Comparison of ENCODE assay signal across 1 cellular context in the genomic region with DNA sequence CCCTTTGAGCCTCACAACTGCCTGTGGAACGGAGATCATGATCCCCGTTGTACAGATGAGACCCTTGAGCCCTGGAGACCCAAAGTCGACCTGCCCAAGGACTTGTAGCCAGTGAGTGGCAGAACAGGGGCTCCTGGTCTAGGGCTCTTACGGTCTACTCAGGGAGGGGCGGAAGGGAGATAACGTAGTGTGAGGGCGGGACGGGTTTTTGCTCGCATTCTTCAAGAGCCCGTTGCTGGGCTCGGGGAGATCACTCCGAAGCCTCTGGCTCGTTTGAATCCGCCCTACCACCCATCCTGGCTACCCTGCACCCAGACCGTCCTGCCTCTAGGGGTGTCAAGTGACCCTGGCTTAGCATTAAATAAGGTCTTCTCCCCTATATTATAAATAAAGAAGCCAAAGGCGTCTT.
TF ChIP-seq lines count a peak whose summit lies in the region.

No MANE protein-coding gene starts in this region.

TF ChIP-seq in WTC11, 78 proteins besides CTCF, POLR2A, EP300 and RAD21 (continued from another document):
- TF ChIP-seq, protein P1, sequence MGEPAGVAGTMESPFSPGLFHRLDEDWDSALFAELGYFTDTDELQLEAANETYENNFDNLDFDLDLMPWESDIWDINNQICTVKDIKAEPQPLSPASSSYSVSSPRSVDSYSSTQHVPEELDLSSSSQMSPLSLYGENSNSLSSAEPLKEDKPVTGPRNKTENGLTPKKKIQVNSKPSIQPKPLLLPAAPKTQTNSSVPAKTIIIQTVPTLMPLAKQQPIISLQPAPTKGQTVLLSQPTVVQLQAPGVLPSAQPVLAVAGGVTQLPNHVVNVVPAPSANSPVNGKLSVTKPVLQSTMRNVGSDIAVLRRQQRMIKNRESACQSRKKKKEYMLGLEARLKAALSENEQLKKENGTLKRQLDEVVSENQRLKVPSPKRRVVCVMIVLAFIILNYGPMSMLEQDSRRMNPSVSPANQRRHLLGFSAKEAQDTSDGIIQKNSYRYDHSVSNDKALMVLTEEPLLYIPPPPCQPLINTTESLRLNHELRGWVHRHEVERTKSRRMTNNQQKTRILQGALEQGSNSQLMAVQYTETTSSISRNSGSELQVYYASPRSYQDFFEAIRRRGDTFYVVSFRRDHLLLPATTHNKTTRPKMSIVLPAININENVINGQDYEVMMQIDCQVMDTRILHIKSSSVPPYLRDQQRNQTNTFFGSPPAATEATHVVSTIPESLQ (CRISPR knock-in tag; IDR thresholded peaks at IDR 0.05) = no peak
- TF ChIP-seq, protein P2, sequence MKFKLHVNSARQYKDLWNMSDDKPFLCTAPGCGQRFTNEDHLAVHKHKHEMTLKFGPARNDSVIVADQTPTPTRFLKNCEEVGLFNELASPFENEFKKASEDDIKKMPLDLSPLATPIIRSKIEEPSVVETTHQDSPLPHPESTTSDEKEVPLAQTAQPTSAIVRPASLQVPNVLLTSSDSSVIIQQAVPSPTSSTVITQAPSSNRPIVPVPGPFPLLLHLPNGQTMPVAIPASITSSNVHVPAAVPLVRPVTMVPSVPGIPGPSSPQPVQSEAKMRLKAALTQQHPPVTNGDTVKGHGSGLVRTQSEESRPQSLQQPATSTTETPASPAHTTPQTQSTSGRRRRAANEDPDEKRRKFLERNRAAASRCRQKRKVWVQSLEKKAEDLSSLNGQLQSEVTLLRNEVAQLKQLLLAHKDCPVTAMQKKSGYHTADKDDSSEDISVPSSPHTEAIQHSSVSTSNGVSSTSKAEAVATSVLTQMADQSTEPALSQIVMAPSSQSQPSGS (CRISPR knock-in tag; IDR thresholded peaks at IDR 0.05; ENCODE audit: borderline replicate concordance, low read depth) = no peak
- TF ChIP-seq NR2C2 (CRISPR knock-in tag; IDR thresholded peaks at IDR 0.05) (no peak), NFE2L1 (CRISPR knock-in tag; IDR thresholded peaks at IDR 0.05) (no peak)
